Comparison of ENCODE assay signal across 19 cellular contexts in genomic region chr1:84869750-84870149, GRCh38.
"Had no signal": no experiment of that assay in that cellular context is flagged by ENCODE, and none has a peak within 500 bp of the region (broad histone marks: within the 10 kb centered on the region; RNA-seq: fewer than 3 reads in every experiment).

No MANE protein-coding gene starts in this region.

- H3K27ac Mint-ChIP-seq: activated T-helper 1 cell treated with anti-CD3 and anti-CD28 coated beads, Interleukin-12 subunit alpha, Interleukin-12 subunit beta, Interleukin-2, Interleukin-4 antibody, amounts not matched to agents 30 ng/mL and 10 ng/mL and 1 ng/mL, durations not matched to agents 14 hours and 24 hours and 36 hours; brain; immature natural killer cell; naive thymus-derived CD4-positive, alpha-beta T cell; stimulated activated effector memory CD8-positive, alpha-beta T cell treated with anti-CD3 and anti-CD28 coated beads, Interleukin-12 subunit alpha, Interleukin-12 subunit beta, amount 100 ng/mL, for 72 hours; T-helper 1 cell treated with Interleukin-12 subunit alpha and Interleukin-12 subunit beta and Interleukin-4 antibody, amounts not matched to agents 30 μg/mL and 1 μg/mL, for 36 hours; WTC11 had no signal

- H3K4me1 ChIP-seq: adrenal gland, esophagus muscularis mucosa, thyroid gland had no signal

- H3K4me2 ChIP-seq: smooth muscle cell had no signal

- H3K27ac ChIP-seq: adrenal gland, esophagus muscularis mucosa, neutrophil, thyroid gland had no signal

- DNase-seq: activated CD4-positive, alpha-beta T cell treated with anti-CD3 and anti-CD28 coated beads for 48 hours; activated naive CD4-positive, alpha-beta T cell; adrenal gland; glutamatergic neuron; immature natural killer cell; left cardiac atrium; naive thymus-derived CD4-positive, alpha-beta T cell; posterior cingulate gyrus; right cardiac atrium; thyroid gland had no signal

- H3K4me3 ChIP-seq: adrenal gland, esophagus muscularis mucosa, lung, smooth muscle cell, thyroid gland had no signal

- H3K36me3 Mint-ChIP-seq: brain; immature natural killer cell; stimulated activated effector memory CD8-positive, alpha-beta T cell treated with anti-CD3 and anti-CD28 coated beads, Interleukin-12 subunit alpha, Interleukin-12 subunit beta, amount 100 ng/mL, for 72 hours had no signal

- H3K27me3 ChIP-seq: adrenal gland, esophagus muscularis mucosa, thyroid gland had no signal

- H3K9me3 ChIP-seq: adrenal gland, esophagus muscularis mucosa, neutrophil, thyroid gland had no signal

- H3K4me3 Mint-ChIP-seq: activated T-helper 1 cell treated with anti-CD3 and anti-CD28 coated beads, Interleukin-12 subunit alpha, Interleukin-12 subunit beta, Interleukin-2, Interleukin-4 antibody, amounts not matched to agents 30 ng/mL and 10 ng/mL and 1 ng/mL, durations not matched to agents 14 hours and 24 hours and 36 hours; brain; immature natural killer cell; naive thymus-derived CD4-positive, alpha-beta T cell; stimulated activated effector memory CD8-positive, alpha-beta T cell treated with anti-CD3 and anti-CD28 coated beads, Interleukin-12 subunit alpha, Interleukin-12 subunit beta, amount 100 ng/mL, for 72 hours; T-helper 1 cell treated with Interleukin-12 subunit alpha and Interleukin-12 subunit beta and Interleukin-4 antibody, amounts not matched to agents 30 μg/mL and 1 μg/mL, for 36 hours; WTC11 had no signal

- H3K4me1 Mint-ChIP-seq: brain, immature natural killer cell had no signal

- H3K9me3 Mint-ChIP-seq: activated T-helper 1 cell treated with anti-CD3 and anti-CD28 coated beads, Interleukin-12 subunit alpha, Interleukin-12 subunit beta, Interleukin-2, Interleukin-4 antibody, amounts not matched to agents 30 ng/mL and 10 ng/mL and 1 ng/mL, durations not matched to agents 14 hours and 24 hours and 36 hours; brain; immature natural killer cell; stimulated activated effector memory CD8-positive, alpha-beta T cell treated with anti-CD3 and anti-CD28 coated beads, Interleukin-12 subunit alpha, Interleukin-12 subunit beta, amount 100 ng/mL, for 72 hours; T-helper 1 cell treated with Interleukin-12 subunit alpha and Interleukin-12 subunit beta and Interleukin-4 antibody, amounts not matched to agents 30 μg/mL and 1 μg/mL, for 36 hours; WTC11 had no signal

- H3K36me3 ChIP-seq: adrenal gland, esophagus muscularis mucosa, neutrophil, thyroid gland had no signal
